Comparison of ENCODE assay signal across 21 cellular contexts in the genomic region with DNA sequence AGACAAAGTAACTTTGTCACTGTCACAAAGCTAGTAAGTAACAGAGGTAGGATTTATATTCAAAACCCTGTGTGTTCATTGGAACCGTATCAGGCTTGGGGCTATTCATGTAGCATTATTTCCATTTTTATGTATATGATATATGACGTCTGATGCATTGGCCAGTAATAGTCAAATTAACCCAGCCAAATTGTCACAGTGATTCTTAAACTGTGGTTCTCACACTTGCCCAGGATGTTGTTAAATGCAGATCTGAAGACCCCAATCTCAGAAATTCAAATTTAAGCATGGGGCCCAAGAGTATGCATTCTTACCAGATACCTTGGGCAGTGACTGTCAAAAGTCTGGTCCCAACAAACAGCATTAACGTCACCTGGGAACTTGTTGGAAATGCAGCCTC.
A peak's percentile ranks its signal among the peaks of the same experiment; 100 is the strongest.
DNase-seq lines count a peak whose midpoint lies in the region; ATAC-seq, FAIRE-seq and TF ChIP-seq lines count a peak whose summit lies in the region.
"Had no signal": no experiment of that assay in that cellular context is flagged by ENCODE, and none has a peak within 500 bp of the region (broad histone marks: within the 10 kb centered on the region; RNA-seq: fewer than 3 reads in every experiment).

No MANE protein-coding gene starts in this region.

- H2AFZ ChIP-seq in HepG2 (ENCODE audit: low read length) (no peak overlapping the region), H9 (ENCODE audit: low read length) (no peak overlapping the region)
- H2AFZ ChIP-seq: GM23248 had no signal

- no peak overlapping the region for H4K8ac ChIP-seq in H9 (replicated peaks; ENCODE audit: insufficient read length, low read depth, low read length)

- no peaks in the 10 kb centered on the region for H3K4me1 ChIP-seq in HepG2 (ENCODE audit: insufficient read depth, low read length)
- H3K4me1 ChIP-seq in right lobe of liver = peaks cover 0 to 15% (median 4%) of the 10 kb centered on the region in 4 donors
- H3K4me1 ChIP-seq in H9 (ENCODE audit: insufficient read depth, low read length) = no peaks in the 10 kb centered on the region
- H3K4me1 ChIP-seq: BE2C, HAP-1 had no signal

- no peak for TF ChIP-seq CTCF in HepG2 (CRISPR knock-in tag; IDR thresholded peaks at IDR 0.05)
- no peak for TF ChIP-seq CTCF in right lobe of liver (IDR thresholded peaks at IDR 0.05)
- TF ChIP-seq CTCF in H9 (conservative IDR thresholded peaks at IDR 0.05) = no peak

- H3K79me2 ChIP-seq in HepG2 (ENCODE audit: insufficient read depth, low read length) = no peaks in the 10 kb centered on the region
- no peaks in the 10 kb centered on the region for H3K79me2 ChIP-seq in H9 (ENCODE audit: insufficient read depth, low read length)

- no peak overlapping the region for H3K23ac ChIP-seq in H9 (ENCODE audit: insufficient read length, low read depth, low read length)

- no peak overlapping the region for H2AK5ac ChIP-seq in H9 (ENCODE audit: insufficient read length, low read length)

- no peak overlapping the region for H3K4me2 ChIP-seq in HepG2 (ENCODE audit: low read depth, low read length)
- H3K4me2 ChIP-seq in H9 (ENCODE audit: insufficient read depth, insufficient read length, low read length) = no peak overlapping the region

- H3K27ac Mint-ChIP-seq in H9 = peak overlapping the region in 2 of 3 experiments; percentile 47 to 74; a peak in 2 of 7 replicates
- H3K27ac Mint-ChIP-seq: HFFc6 had no signal

- H3K27me3 ChIP-seq in HepG2 (ENCODE audit: control insufficient read depth in 1 of 2, insufficient read depth in 2 of 2, low read length in 2 of 2) (no peaks in the 10 kb centered on the region), right lobe of liver (no peaks in the 10 kb centered on the region), H9 (ENCODE audit: insufficient read depth, low read length) (no peaks in the 10 kb centered on the region)
- H3K27me3 ChIP-seq: BE2C had no signal

- TF ChIP-seq RAD21 in HepG2 (CRISPR knock-in tag; IDR thresholded peaks at IDR 0.05) = no peak

- no peak overlapping the region for H2BK20ac ChIP-seq in H9 (ENCODE audit: low read depth, low read length, poor library complexity, severe bottlenecking)

- H2BK12ac ChIP-seq in H9 (ENCODE audit: insufficient read length, low read depth, low read length) = no peak overlapping the region

- FAIRE-seq in HepG2 (lab: Jason Lieb, UNC) (no peak), urothelium cell line (lab: Jason Lieb, UNC) (peak; percentile 44)
- FAIRE-seq: A204.1, GM19239, H1 had no signal

- H2BK5ac ChIP-seq in H9 (ENCODE audit: insufficient read length, low read length) = no peak overlapping the region

- H3K27me3 Mint-ChIP-seq in H9 (ENCODE audit: low read depth) = no peaks in the 10 kb centered on the region
- H3K27me3 Mint-ChIP-seq: CD4-positive, alpha-beta memory T cell had no signal

- no peaks in the 10 kb centered on the region for H3K9me3 Mint-ChIP-seq in H9
- H3K9me3 Mint-ChIP-seq: HFFc6 had no signal

- CTCF ChIA-PET in HepG2 (lab: Yijun Ruan, JAX; ENCODE audit: low intra/inter-chr PET ratio, low total read pairs) = no interaction called here

- no peaks in the 10 kb centered on the region for H3K23me2 ChIP-seq in H9 (ENCODE audit: insufficient read length, low read depth, low read length, poor library complexity, severe bottlenecking)

- intact Hi-C loops in HepG2 (cut with micrococcal nuclease; ENCODE audit: unreplicated experiment) (no loop called here), right lobe of liver (cut with DNase I) (no loop called here)

- POLR2A ChIA-PET in HepG2 (lab: Yijun Ruan, JAX) = no interaction called here

- H3K79me1 ChIP-seq in H9 (ENCODE audit: insufficient read depth, low read depth, low read length, poor library complexity, severe bottlenecking) = no peaks in the 10 kb centered on the region

- DNase-seq in HepG2 (ENCODE audit: low spot score) = no peak
- no peak for DNase-seq in right lobe of liver
- DNase-seq in H9 = no peak
- DNase-seq in urothelium cell line (ENCODE audit: low spot score) = no peak
- no peak for DNase-seq in NCI-H2107 (lab: John Stamatoyannopoulos, UW)
- DNase-seq: BE2C; C1 segment of cervical spinal cord; Calu3; CD4-positive, alpha-beta memory T cell; COR-L47; DMS53; DMS79 treated with DMSO at 0.1 percent for 48 hours; GF-D8; GM23248; HFFc6 had no signal

- H4K20me1 ChIP-seq in HepG2 (ENCODE audit: insufficient read depth, low read length) (no peaks in the 10 kb centered on the region; the same call in 1 of the 2 replicates), H9 (ENCODE audit: control insufficient read depth, insufficient read depth, insufficient read length) (no peaks in the 10 kb centered on the region)

- no TSS peak for BruUV-seq in HepG2 (replicated peaks; lab: Mats Ljungman, UMichigan)

- peaks cover 6 to 26% (median 21%) of the 10 kb centered on the region in 3 experiments; a peak in 6 of 7 replicates for H3K36me3 Mint-ChIP-seq in H9 (ENCODE audit: insufficient read depth in 1 of 3, low read depth in 3 of 3)

- no peak overlapping the region for H3K4ac ChIP-seq in H9 (ENCODE audit: low read depth, low read length)

- H3K18ac ChIP-seq in H9 (ENCODE audit: insufficient read length, low read depth, low read length) = no peak overlapping the region

- no peak overlapping the region for H4K91ac ChIP-seq in H9 (ENCODE audit: insufficient read length, low read depth, low read length)

- 97% methylated on average over 2 of the region's 3 CpGs for WGBS in HepG2 (ENCODE audit: low lambda C conversion rate)
- 93% methylated on average over 3 of the region's 3 CpGs for WGBS in right lobe of liver (ENCODE audit: insufficient coverage, low coverage, low lambda C conversion rate, missing lambda C conversion rate)
- WGBS in H9 (ENCODE audit: extremely low coverage, insufficient read length, low lambda C conversion rate) = no CpG with 5 or more reads among the region's 3 CpGs

- H3K9me3 ChIP-seq in HepG2 (ENCODE audit: low read length) (no peaks in the 10 kb centered on the region), right lobe of liver (no peaks in the 10 kb centered on the region), H9 (ENCODE audit: control insufficient read depth, low read depth, low read length) (no peaks in the 10 kb centered on the region)
- H3K9me3 ChIP-seq: BE2C, HAP-1 had no signal

- H3K4me1 Mint-ChIP-seq in H9 = peaks cover 15 to 26% of the 10 kb centered on the region in 2 experiments

- H3K27ac ChIP-seq in HepG2 (ENCODE audit: extremely low read length, insufficient read depth, low read length) (no peak overlapping the region), right lobe of liver (no peak overlapping the region), H9 (ENCODE audit: insufficient read length, low read depth, low read length) (no peak overlapping the region)
- H3K27ac ChIP-seq: 22Rv1, GM23248 had no signal

- H3K9ac ChIP-seq in HepG2 (ENCODE audit: insufficient read depth, low read depth, low read length) (no peak overlapping the region), H9 (ENCODE audit: extremely low read depth, insufficient read length, low read length) (no peak overlapping the region)
- H3K9ac ChIP-seq: GM23248 had no signal

- no peak overlapping the region for H3K4me3 ChIP-seq in HepG2 (replicated peaks in 1 of 3; ENCODE audit: insufficient read depth in 1 of 3, low read depth in 2 of 3, low read length in 3 of 3)
- H3K4me3 ChIP-seq in right lobe of liver = no peak overlapping the region
- H3K4me3 ChIP-seq: GM23248, HAP-1 had no signal

- in situ Hi-C loops in HepG2 (cut with HindIII; ENCODE audit: extremely low pct_ligation_motif_present, low pct_unique_long_range_greater_than_20kb) = no loop called here

- H2BK120ac ChIP-seq in H9 (ENCODE audit: low read depth, low read length, poor library complexity, severe bottlenecking) = no peak overlapping the region

- ATAC-seq in HepG2 = no peak
- no peak for ATAC-seq in right lobe of liver
- ATAC-seq in GM18498 (IDR thresholded peaks at IDR 0.05; ENCODE audit: unreplicated experiment) = no peak

- no peak overlapping the region for H4K5ac ChIP-seq in H9 (ENCODE audit: insufficient read length, low read depth, low read length)

- H2BK15ac ChIP-seq in H9 (ENCODE audit: low read depth, low read length) = no peak overlapping the region

- H3K14ac ChIP-seq in H9 (ENCODE audit: insufficient read depth, low read length) = no peak overlapping the region

- TF ChIP-seq POLR2A in HepG2 (IDR thresholded peaks at IDR 0.05; ENCODE audit: insufficient read depth in 1 of 2, low read depth in 2 of 2, low read length in 2 of 2) = no peak
- TF ChIP-seq POLR2A in right lobe of liver (IDR thresholded peaks at IDR 0.05) = no peak

- no peak overlapping the region for H3T11ph ChIP-seq in H9 (ENCODE audit: low read length)

- H3K36me3 ChIP-seq in HepG2 (replicated peaks in 1 of 2; ENCODE audit: control insufficient read depth in 1 of 2, insufficient read depth in 2 of 2, low read length in 2 of 2) (peaks cover 8 to 49% of the 10 kb centered on the region in 2 experiments), right lobe of liver (peaks cover 0 to 3% (median 0%) of the 10 kb centered on the region in 4 donors)
- H3K36me3 ChIP-seq: BE2C, HAP-1 had no signal

- H3K56ac ChIP-seq in H9 (ENCODE audit: insufficient read length, low read depth, low read length) = no peak overlapping the region

- TF ChIP-seq EP300 in HepG2 (IDR thresholded peaks at IDR 0.05; ENCODE audit: low read depth in 2 of 2, low read length in 2 of 2) (no peak), HepG2 (CRISPR knock-in tag; IDR thresholded peaks at IDR 0.05; ENCODE audit: borderline replicate concordance) (no peak)

- H3K4me3 Mint-ChIP-seq in H9 = no peak overlapping the region
- H3K4me3 Mint-ChIP-seq: CD4-positive, alpha-beta memory T cell; HFFc6 had no signal

TF ChIP-seq in HepG2, 621 proteins besides CTCF, POLR2A, EP300 and RAD21:
- TF ChIP-seq AGO2 (optimal IDR thresholded peaks at IDR 0.05; ENCODE audit: low read depth, low read length) (peak; percentile 10), EZH2 (conservative IDR thresholded peaks at IDR 0.05; ENCODE audit: low read depth, low read length) (no peak), RBM22 (optimal IDR thresholded peaks at IDR 0.05; ENCODE audit: low read length) (peak; percentile 89)
- TF ChIP-seq, protein P1, sequence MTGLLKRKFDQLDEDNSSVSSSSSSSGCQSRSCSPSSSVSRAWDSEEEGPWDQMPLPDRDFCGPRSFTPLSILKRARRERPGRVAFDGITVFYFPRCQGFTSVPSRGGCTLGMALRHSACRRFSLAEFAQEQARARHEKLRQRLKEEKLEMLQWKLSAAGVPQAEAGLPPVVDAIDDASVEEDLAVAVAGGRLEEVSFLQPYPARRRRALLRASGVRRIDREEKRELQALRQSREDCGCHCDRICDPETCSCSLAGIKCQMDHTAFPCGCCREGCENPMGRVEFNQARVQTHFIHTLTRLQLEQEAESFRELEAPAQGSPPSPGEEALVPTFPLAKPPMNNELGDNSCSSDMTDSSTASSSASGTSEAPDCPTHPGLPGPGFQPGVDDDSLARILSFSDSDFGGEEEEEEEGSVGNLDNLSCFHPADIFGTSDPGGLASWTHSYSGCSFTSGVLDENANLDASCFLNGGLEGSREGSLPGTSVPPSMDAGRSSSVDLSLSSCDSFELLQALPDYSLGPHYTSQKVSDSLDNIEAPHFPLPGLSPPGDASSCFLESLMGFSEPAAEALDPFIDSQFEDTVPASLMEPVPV (CRISPR knock-in tag; IDR thresholded peaks at IDR 0.05) = no peak
